12 cellular contexts compared by ENCODE assay signal in genomic region chr1:221845650-221846371, GRCh38.
DNase-seq lines count a peak whose midpoint lies in the region; ATAC-seq and TF ChIP-seq lines count a peak whose summit lies in the region.
"Had no signal": no experiment of that assay in that cellular context is flagged by ENCODE, and none has a peak within 500 bp of the region (broad histone marks: within the 10 kb centered on the region; RNA-seq: fewer than 3 reads in every experiment).

No MANE protein-coding gene starts in this region.

- H3K36me3 Mint-ChIP-seq in chondrocyte (ENCODE audit: low read depth) (no peaks in the 10 kb centered on the region), progenitor cell of endocrine pancreas (ENCODE audit: insufficient read depth) (no peaks in the 10 kb centered on the region)
- H3K36me3 Mint-ChIP-seq: activated naive CD8-positive, alpha-beta T cell treated with anti-CD3 and anti-CD28 coated beads for 36 hours had no signal

- DNase-seq in G401 (ENCODE audit: low spot score) (peak; percentile 14), NCI-H446 (lab: John Stamatoyannopoulos, UW) (peak; percentile 25 to 78), chondrocyte (ENCODE audit: low spot score) (no peak), progenitor cell of endocrine pancreas (ENCODE audit: low spot score, unreplicated experiment) (peak; percentile 10), NCI-H1048 (lab: John Stamatoyannopoulos, UW) (no peak), OCI-LY7 (ENCODE audit: low spot score) (no peak), midbrain (lab: John Stamatoyannopoulos, UW) (no peak)
- DNase-seq: activated naive CD8-positive, alpha-beta T cell treated with anti-CD3 and anti-CD28 coated beads for 36 hours; KG1; ovary; stimulated activated naive CD8-positive, alpha-beta T cell treated with anti-CD3 and anti-CD28 coated beads, Interleukin-15, Interleukin-2, amounts not matched to agents 100 U/mL and 50 U/mL, for 24 hours had no signal

- in situ Hi-C loops in G401 (cut with HindIII; ENCODE audit: low sequenced_read_pairs), result no loop called here

- no peak overlapping the region for H3K4me2 ChIP-seq in OCI-LY7 (ENCODE audit: low read length)

- no peak overlapping the region for H3K4me3 Mint-ChIP-seq in chondrocyte (ENCODE audit: unreplicated experiment)
- H3K4me3 Mint-ChIP-seq in progenitor cell of endocrine pancreas (ENCODE audit: low read depth), result no peak overlapping the region
- H3K4me3 Mint-ChIP-seq: activated naive CD8-positive, alpha-beta T cell treated with anti-CD3 and anti-CD28 coated beads for 36 hours had no signal

- CTCF ChIA-PET in OCI-LY7 (lab: Charles Lee; ENCODE audit: unreplicated experiment), result no interaction called here

- H3K27me3 Mint-ChIP-seq in chondrocyte (ENCODE audit: low read depth), result no peaks in the 10 kb centered on the region
- no peaks in the 10 kb centered on the region for H3K27me3 Mint-ChIP-seq in progenitor cell of endocrine pancreas

- H3K27ac Mint-ChIP-seq in chondrocyte (ENCODE audit: unreplicated experiment) (peak overlapping the region; percentile 69), progenitor cell of endocrine pancreas (peak overlapping the region; percentile 82)
- H3K27ac Mint-ChIP-seq: activated naive CD8-positive, alpha-beta T cell treated with anti-CD3 and anti-CD28 coated beads for 36 hours had no signal

- no peaks in the 10 kb centered on the region for H3K9me3 ChIP-seq in OCI-LY7 (ENCODE audit: low read length)
- H3K9me3 ChIP-seq: ovary had no signal

- no peaks in the 10 kb centered on the region for H3K4me1 ChIP-seq in OCI-LY7 (ENCODE audit: insufficient read depth, low read length, poor library complexity, severe bottlenecking)

- H3K4me1 Mint-ChIP-seq in chondrocyte (ENCODE audit: low read depth) (peaks cover 21% of the 10 kb centered on the region), progenitor cell of endocrine pancreas (ENCODE audit: low read depth) (peaks cover 13% of the 10 kb centered on the region)

- no peak overlapping the region for H3K27ac ChIP-seq in OCI-LY7 (ENCODE audit: low read depth, low read length, poor library complexity, severe bottlenecking)
- H3K27ac ChIP-seq: ovary had no signal

- no peaks in the 10 kb centered on the region for H3K36me3 ChIP-seq in OCI-LY7 (ENCODE audit: insufficient read depth, low read length)
- H3K36me3 ChIP-seq: ovary had no signal

- no peaks in the 10 kb centered on the region for H3K9me2 ChIP-seq in OCI-LY7 (ENCODE audit: insufficient read depth, low read length)

- no peak overlapping the region for H3K4me3 ChIP-seq in OCI-LY7 (ENCODE audit: low read depth, low read length, poor library complexity, severe bottlenecking)
- H3K4me3 ChIP-seq: ovary had no signal

- H3K9me3 Mint-ChIP-seq in chondrocyte (ENCODE audit: low read depth) (no peaks in the 10 kb centered on the region), progenitor cell of endocrine pancreas (ENCODE audit: low read depth) (no peaks in the 10 kb centered on the region)
- H3K9me3 Mint-ChIP-seq: activated naive CD8-positive, alpha-beta T cell treated with anti-CD3 and anti-CD28 coated beads for 36 hours had no signal

- BruUV-seq in OCI-LY7 (replicated peaks; lab: Mats Ljungman, UMichigan), result no TSS peak

- H2AFZ ChIP-seq in OCI-LY7 (ENCODE audit: low read length), result no peak overlapping the region

- no peak for ATAC-seq in HG03469 (IDR thresholded peaks at IDR 0.05; ENCODE audit: unreplicated experiment)
- ATAC-seq: stimulated activated naive CD8-positive, alpha-beta T cell treated with anti-CD3 and anti-CD28 coated beads, Interleukin-15, Interleukin-2, amounts not matched to agents 100 U/mL and 50 U/mL, for 24 hours had no signal

- no peaks in the 10 kb centered on the region for H3K79me2 ChIP-seq in OCI-LY7 (ENCODE audit: insufficient read depth, low read depth, low read length)

- POLR2A ChIA-PET in OCI-LY7 (lab: Charles Lee), result no interaction called here

- intact Hi-C loops in OCI-LY7 (cut with micrococcal nuclease; ENCODE audit: unreplicated experiment), result no loop called here

- H4K20me1 ChIP-seq in OCI-LY7 (ENCODE audit: insufficient read depth, low read length), result no peaks in the 10 kb centered on the region

- TF ChIP-seq CTCF in chondrocyte (IDR thresholded peaks at IDR 0.05), result no peak
- TF ChIP-seq CTCF in progenitor cell of endocrine pancreas (IDR thresholded peaks at IDR 0.05; ENCODE audit: unreplicated experiment), result no peak
- TF ChIP-seq CTCF in OCI-LY7 (conservative IDR thresholded peaks at IDR 0.05; ENCODE audit: low read length), result no peak

Comparison
In these comparisons a context has a peak if more than half of its experiments do, and no peak if none do; other contexts are left out.
1. DNase-seq: peak in G401 (single experiment), NCI-H446 (2 of 2) and progenitor cell of endocrine pancreas (single experiment); none in chondrocyte (single experiment), NCI-H1048 (single experiment), OCI-LY7 (single experiment) and midbrain (single experiment).